Comparison of ENCODE assay signal across 1 cellular context in genomic region chr1:27575861-27576331, GRCh38.
A peak's percentile ranks its signal among the peaks of the same experiment; 100 is the strongest.
TF ChIP-seq lines count a peak whose summit lies in the region.

No MANE protein-coding gene starts in this region.

TF ChIP-seq in IMR-90, 13 proteins besides CTCF, POLR2A, EP300 and RAD21 (continued from another document):
- TF ChIP-seq, protein P1, sequence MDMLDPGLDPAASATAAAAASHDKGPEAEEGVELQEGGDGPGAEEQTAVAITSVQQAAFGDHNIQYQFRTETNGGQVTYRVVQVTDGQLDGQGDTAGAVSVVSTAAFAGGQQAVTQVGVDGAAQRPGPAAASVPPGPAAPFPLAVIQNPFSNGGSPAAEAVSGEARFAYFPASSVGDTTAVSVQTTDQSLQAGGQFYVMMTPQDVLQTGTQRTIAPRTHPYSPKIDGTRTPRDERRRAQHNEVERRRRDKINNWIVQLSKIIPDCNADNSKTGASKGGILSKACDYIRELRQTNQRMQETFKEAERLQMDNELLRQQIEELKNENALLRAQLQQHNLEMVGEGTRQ (IDR thresholded peaks at IDR 0.05; ENCODE audit: low read depth, low read length), result peak; percentile 44; the same call in 1 of the 2 replicates
- no peak for TF ChIP-seq SMC3 (IDR thresholded peaks at IDR 0.05; ENCODE audit: low read depth, low read length)
TF ChIP-seq in IMR-90: peak in this region for 1.
